Comparison of ENCODE assay signal across 16 cellular contexts in genomic region chr9:98805506-98806272, GRCh38. TPM values are rescaled to one million over a fixed set of nuclear protein-coding genes. Genes with fewer than 3 reads are reported as not detected.
A peak's percentile ranks its signal among the peaks of the same experiment; 100 is the strongest.
DNase-seq lines count a peak whose midpoint lies in the region; ATAC-seq and TF ChIP-seq lines count a peak whose summit lies in the region.
"Had no signal": no experiment of that assay in that cellular context is flagged by ENCODE, and none has a peak within 500 bp of the region (broad histone marks: within the 10 kb centered on the region; RNA-seq: fewer than 3 reads in every experiment).

No MANE protein-coding gene starts in this region.

- peak; percentile 13 for ATAC-seq in mucosa of descending colon
- ATAC-seq in GM21619 (IDR thresholded peaks at IDR 0.05; ENCODE audit: unreplicated experiment): no peak
- no peak for ATAC-seq in HG03442 (IDR thresholded peaks at IDR 0.05; ENCODE audit: unreplicated experiment)
- ATAC-seq in HG03045 (IDR thresholded peaks at IDR 0.05; ENCODE audit: unreplicated experiment): no peak
- ATAC-seq: activated CD4-positive, CD25-positive, alpha-beta regulatory T cell treated with anti-CD3 and anti-CD28 coated beads, Interleukin-2, amount 50 U/mL, for 24 hours; GM12878 had no signal

- H3K9me3 ChIP-seq in mucosa of descending colon: no peaks in the 10 kb centered on the region
- H3K9me3 ChIP-seq: uterus had no signal

- H3K4me3 ChIP-seq in AG10803 (ENCODE audit: low read length) (no peak overlapping the region), NB4 (ENCODE audit: low read depth, low read length) (no peak overlapping the region), mucosa of descending colon (no peak overlapping the region)
- H3K4me3 ChIP-seq: GM12878, uterus had no signal

- no peak for TF ChIP-seq CTCF in AG10803 (conservative IDR thresholded peaks at IDR 0.05; ENCODE audit: low read length)
- TF ChIP-seq CTCF in NB4 (IDR thresholded peaks at IDR 0.05; ENCODE audit: low read depth, low read length): no peak
- TF ChIP-seq CTCF in mucosa of descending colon (IDR thresholded peaks at IDR 0.05): no peak

- intact Hi-C loops in mucosa of descending colon (cut with DNase I, micrococcal nuclease): no loop called here

- no peaks in the 10 kb centered on the region for H3K36me3 ChIP-seq in mucosa of descending colon (ENCODE audit: low read depth)
- H3K36me3 ChIP-seq: uterus had no signal

- no peak for TF ChIP-seq POLR2A in NB4 (IDR thresholded peaks at IDR 0.05; ENCODE audit: extremely low read depth, insufficient read length)

- H3K4me1 ChIP-seq in mucosa of descending colon (ENCODE audit: low read depth): peaks cover 35% of the 10 kb centered on the region

- DNase-seq in AG10803 (ENCODE audit: low read depth) (peak; percentile 63), NB4 (ENCODE audit: low read depth) (peak; percentile 91), cerebellar cortex (ENCODE audit: low spot score) (peak; percentile 53), mucosa of descending colon (peak in 1 of 3 donors; percentile 22), hypothalamus (lab: John Stamatoyannopoulos, UW) (no peak)
- DNase-seq: activated T-cell treated with anti-CD3 and anti-CD28 coated beads, Interleukin-2, amount 50 U/mL, for 1 hour; DMS 273 treated with DMSO at 0.1 percent for 48 hours; GOT3; NCI-H187; stimulated activated CD8-positive, alpha-beta memory T cell treated with anti-CD3 and anti-CD28 coated beads, Interleukin-4, amount 100 ng/mL, for 48 hours; uterus had no signal

RNA-seq across cellular contexts. Expression of gene GALNT12, which starts 1.8 kb away (rescaled TPM):
- 100 to 1,000 TPM in 2 of 3 donors, 10 to 100 TPM in 1; 54.6 to 139 (median 121) TPM for total RNA-seq in mucosa of descending colon

RNA-seq across cellular contexts. Expression of gene ANKS6, which starts 9.3 kb away (rescaled TPM):
- total RNA-seq in mucosa of descending colon: 10 to 100 TPM; 16.6 to 23.4 (median 22.4) TPM

Comparison
In these comparisons a context has a peak if more than half of its experiments do, and no peak if none do; other contexts are left out.
1. DNase-seq: peak in AG10803 (single experiment), NB4 (single experiment) and cerebellar cortex (single experiment); none in hypothalamus (0 of 51).